ENCODE assay signal across 12 cellular contexts in the genomic region with DNA sequence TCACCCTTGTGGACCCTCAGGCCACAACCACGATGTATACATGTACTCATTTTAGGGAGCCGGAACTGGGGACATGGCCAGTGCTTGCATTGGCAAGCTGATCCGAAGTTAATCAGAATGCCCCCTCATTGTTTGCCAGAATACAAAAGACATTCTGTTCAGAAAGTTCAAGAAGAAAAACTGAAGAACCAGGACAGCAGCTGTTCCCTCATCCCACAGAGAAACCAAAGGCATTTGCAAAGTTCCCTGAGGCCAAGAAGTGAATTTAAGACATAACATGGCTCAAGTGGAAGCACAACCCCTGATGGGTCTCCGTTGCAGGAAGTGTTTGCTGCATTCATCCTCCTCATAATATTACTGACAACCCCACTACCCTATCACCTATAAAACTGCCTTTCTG.
DNase-seq lines count a peak whose midpoint lies in the region; ATAC-seq and TF ChIP-seq lines count a peak whose summit lies in the region.
"Had no signal": no experiment of that assay in that cellular context is flagged by ENCODE, and none has a peak within 500 bp of the region (broad histone marks: within the 10 kb centered on the region; RNA-seq: fewer than 3 reads in every experiment).

No MANE protein-coding gene starts in this region.

- no peak overlapping the region for H3K27ac Mint-ChIP-seq in stimulated activated memory B cell treated with anti-CD40 and anti-IgM and Interleukin-4, amounts not matched to agents 10 μg/mL and 1 μg/mL and 100 μg/mL, for 72 hours
- H3K27ac Mint-ChIP-seq: stimulated activated naive B cell treated with anti-CD40 and anti-IgM and Interleukin-4, amounts not matched to agents 10 μg/mL and 1 μg/mL and 100 μg/mL, for 72 hours had no signal

- H3K9me3 ChIP-seq in suprapubic skin, result no peaks in the 10 kb centered on the region

- no peaks in the 10 kb centered on the region for H3K36me3 Mint-ChIP-seq in stimulated activated memory B cell treated with anti-CD40 and anti-IgM and Interleukin-4, amounts not matched to agents 10 μg/mL and 1 μg/mL and 100 μg/mL, for 72 hours
- H3K36me3 Mint-ChIP-seq: stimulated activated naive B cell treated with anti-CD40 and anti-IgM and Interleukin-4, amounts not matched to agents 10 μg/mL and 1 μg/mL and 100 μg/mL, for 72 hours had no signal

- H3K4me3 Mint-ChIP-seq in stimulated activated memory B cell treated with anti-CD40 and anti-IgM and Interleukin-4, amounts not matched to agents 10 μg/mL and 1 μg/mL and 100 μg/mL, for 72 hours, result no peak overlapping the region
- H3K4me3 Mint-ChIP-seq: stimulated activated naive B cell treated with anti-CD40 and anti-IgM and Interleukin-4, amounts not matched to agents 10 μg/mL and 1 μg/mL and 100 μg/mL, for 72 hours had no signal

- no peaks in the 10 kb centered on the region for H3K36me3 ChIP-seq in suprapubic skin

- no peak for TF ChIP-seq POLR2A in suprapubic skin (IDR thresholded peaks at IDR 0.05)

- TF ChIP-seq CTCF in suprapubic skin (IDR thresholded peaks at IDR 0.05), result no peak

- H3K27me3 ChIP-seq in suprapubic skin, result no peaks in the 10 kb centered on the region

- TF ChIP-seq EP300 in suprapubic skin (IDR thresholded peaks at IDR 0.05), result no peak

- ATAC-seq in stimulated activated memory B cell treated with anti-CD40 and anti-IgM and Interleukin-4, amounts not matched to agents 10 μg/mL and 1 μg/mL and 100 μg/mL, for 72 hours, result no peak
- no peak for ATAC-seq in GM21381 (IDR thresholded peaks at IDR 0.05; ENCODE audit: unreplicated experiment)
- ATAC-seq: stimulated activated naive B cell treated with anti-CD40 and anti-IgM and Interleukin-4, amounts not matched to agents 10 μg/mL and 1 μg/mL and 100 μg/mL, for 72 hours had no signal

- H3K4me1 ChIP-seq in suprapubic skin, result peaks cover 80% of the 10 kb centered on the region

- WGBS in suprapubic skin, result 30% methylated on average over 4 of the region's 4 CpGs

- H3K4me1 Mint-ChIP-seq in stimulated activated memory B cell treated with anti-CD40 and anti-IgM and Interleukin-4, amounts not matched to agents 10 μg/mL and 1 μg/mL and 100 μg/mL, for 72 hours, result peaks cover 9% of the 10 kb centered on the region

- H3K27me3 Mint-ChIP-seq in stimulated activated memory B cell treated with anti-CD40 and anti-IgM and Interleukin-4, amounts not matched to agents 10 μg/mL and 1 μg/mL and 100 μg/mL, for 72 hours, result peaks cover 12% of the 10 kb centered on the region

- DNase-seq in LHCN-M2 (ENCODE audit: low read depth), result peak; percentile 68
- peak; percentile 31 for DNase-seq in medulla oblongata (ENCODE audit: extremely low spot score)
- DNase-seq in suprapubic skin (ENCODE audit: low spot score in 2 of 2), result no peak
- DNase-seq in NCI-H748 treated with DMSO at 0.1 percent for 48 hours (lab: John Stamatoyannopoulos, UW), result no peak
- DNase-seq in NCI-H345 treated with DMSO at 0.1 percent for 48 hours (lab: John Stamatoyannopoulos, UW; ENCODE audit: unreplicated experiment), result no peak
- DNase-seq: activated CD8-positive, alpha-beta memory T cell treated with anti-CD3 and anti-CD28 coated beads for 24 hours; effector CD4-positive, alpha-beta T cell; NCI-H1105; stimulated activated naive B cell treated with anti-CD40 and anti-IgM and Interleukin-4, amounts not matched to agents 10 μg/mL and 1 μg/mL and 100 μg/mL, for 72 hours had no signal

- H3K4me3 ChIP-seq in suprapubic skin, result peak overlapping the region; percentile 59

- H3K27ac ChIP-seq in cingulate gyrus (ENCODE audit: low read depth, low read length) (peak overlapping the region; percentile 4), suprapubic skin (peak overlapping the region; percentile 92)

- H3K9me3 Mint-ChIP-seq in stimulated activated memory B cell treated with anti-CD40 and anti-IgM and Interleukin-4, amounts not matched to agents 10 μg/mL and 1 μg/mL and 100 μg/mL, for 72 hours, result no peaks in the 10 kb centered on the region
- H3K9me3 Mint-ChIP-seq: stimulated activated naive B cell treated with anti-CD40 and anti-IgM and Interleukin-4, amounts not matched to agents 10 μg/mL and 1 μg/mL and 100 μg/mL, for 72 hours had no signal

Comparison
In these comparisons a context has a peak if more than half of its experiments do, and no peak if none do; other contexts are left out.
1. DNase-seq: peak in LHCN-M2 (single experiment) and medulla oblongata (single experiment); none in suprapubic skin (0 of 2), NCI-H748 treated with DMSO at 0.1 percent for 48 hours (single experiment) and NCI-H345 treated with DMSO at 0.1 percent for 48 hours (single experiment).